8 cellular contexts compared by ENCODE assay signal in the genomic region with DNA sequence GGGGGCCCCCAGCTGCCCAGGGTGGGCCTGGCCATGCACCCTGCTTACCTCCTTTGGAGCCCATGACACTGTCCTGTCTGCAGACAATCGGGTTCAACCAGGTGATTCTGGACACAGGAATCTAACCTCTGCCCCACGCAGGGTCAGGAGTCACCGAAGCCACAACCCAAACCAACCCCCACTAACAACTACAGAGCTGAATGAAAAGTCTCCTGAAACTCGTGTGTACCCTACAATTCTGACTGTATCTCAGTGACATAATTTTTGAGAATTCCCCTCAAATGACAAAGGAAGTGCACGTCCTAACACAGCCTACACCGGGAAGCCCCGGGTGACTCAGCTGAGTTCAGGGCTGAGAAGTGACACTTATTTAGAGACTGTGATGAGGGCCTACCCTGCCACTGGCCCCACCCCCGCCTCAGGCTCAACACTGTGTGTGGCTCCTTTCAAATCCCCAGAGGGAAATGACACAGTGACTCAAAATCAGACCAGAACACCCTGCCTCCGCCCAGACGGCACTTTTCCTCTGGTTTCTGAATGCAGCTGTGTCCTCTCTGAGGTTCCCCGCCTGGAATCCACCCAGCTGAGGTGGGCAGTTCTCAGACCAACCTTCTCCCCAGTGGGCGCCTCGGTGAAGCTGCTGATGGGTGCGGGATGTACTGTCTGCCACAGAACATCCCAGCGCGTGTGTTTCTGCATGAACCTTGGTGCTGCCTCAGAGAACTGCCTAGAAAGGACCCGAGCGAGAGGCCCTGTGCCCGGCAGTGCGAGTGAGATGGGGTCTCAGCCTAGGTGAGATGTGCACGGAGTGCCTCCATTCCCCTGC. TPM values are rescaled to one million over a fixed set of nuclear protein-coding genes. Genes with fewer than 3 reads are reported as not detected.
DNase-seq lines count a peak whose midpoint lies in the region; ATAC-seq, FAIRE-seq and TF ChIP-seq lines count a peak whose summit lies in the region.

No MANE protein-coding gene starts in this region.

- 64 to 72% methylated on average over 21 of the region's 21 CpGs for WGBS in heart right ventricle, 2 donors

- no peaks in the 10 kb centered on the region for H3K27me3 ChIP-seq in heart right ventricle

- no peak overlapping the region for H3K4me3 ChIP-seq in heart right ventricle

- no peak for FAIRE-seq in H54 (lab: Jason Lieb, UNC)

- DNase-seq in GM04504 (ENCODE audit: low read depth) (peak; percentile 30), H54 (ENCODE audit: insufficient read length, low spot score) (peak; percentile 56), NCI-H460 (ENCODE audit: extremely low read depth, low read depth) (peak; percentile 14), heart right ventricle (peak; percentile 54 to 62), NCI-H1048 (lab: John Stamatoyannopoulos, UW) (no peak), NCI-H187 treated with DMSO at 0.1 percent for 48 hours (lab: John Stamatoyannopoulos, UW) (no peak)
- peak; percentile 95 to 96 for DNase-seq in activated T-cell treated with anti-CD3 and anti-CD28 coated beads, Interleukin-2, amount 50 U/mL, for 48 hours
- peak; percentile 87 for DNase-seq in stimulated activated CD8-positive, alpha-beta memory T cell treated with anti-CD3 and anti-CD28 coated beads, Interleukin-12 subunit alpha, Interleukin-12 subunit beta, amount 100 ng/mL, for 24 hours (ENCODE audit: extremely low read depth)

- intact Hi-C loops in heart right ventricle (cut with DNase I), result no loop called here

- no peak for TF ChIP-seq CTCF in heart right ventricle (IDR thresholded peaks at IDR 0.05)

- H3K27ac ChIP-seq in heart right ventricle, result peak overlapping the region in 9 of 10 donors; percentile 8 to 80 (median 33)

- H3K4me1 ChIP-seq in heart right ventricle, result peaks cover 2 to 36% (median 25%) of the 10 kb centered on the region in 9 donors

- H3K9me3 ChIP-seq in heart right ventricle, result no peaks in the 10 kb centered on the region

- H3K36me3 ChIP-seq in heart right ventricle, result peaks cover 0 to 71% (median 28%) of the 10 kb centered on the region in 9 donors

- TF ChIP-seq POLR2A in H54 (IDR thresholded peaks at IDR 0.05; ENCODE audit: low read depth, low read length), result no peak

- peak; percentile 65 to 86 (median 76) for ATAC-seq in heart right ventricle

RNA-seq across cellular contexts. Expression of a gene that starts 9.9 kb away (rescaled TPM):
- 27.2 and 36.5 TPM in 2 replicates for total RNA-seq in NCI-H460 (2014; rRNA removed; shearing (Covaris generic))
- 69.6 and 90.6 TPM in 2 replicates for polyA plus RNA-seq in NCI-H460 (2014; cell fraction: nucleus; rRNA removed)
- total RNA-seq in heart right ventricle, result 10 to 100 TPM; 12.6 to 33.7 (median 14.5) TPM
- polyA plus RNA-seq in heart right ventricle, result 10 to 100 TPM; 25.8 to 33.6 TPM

RNA-seq across cellular contexts. Expression of a gene that starts 46.7 kb away (rescaled TPM):
- total RNA-seq in NCI-H460 (2014; rRNA removed; shearing (Covaris generic)), result 7.5 and 8.2 TPM in 2 replicates
- 44.3 and 61.6 TPM in 2 replicates for polyA plus RNA-seq in NCI-H460 (2014; cell fraction: nucleus; rRNA removed)
- 10 to 100 TPM; 10.4 to 36.9 (median 16.4) TPM for total RNA-seq in heart right ventricle
- 10 to 100 TPM; 12.3 to 47.7 TPM for polyA plus RNA-seq in heart right ventricle

Comparison
In these comparisons a context has a peak if more than half of its experiments do, and no peak if none do; other contexts are left out.
1. DNase-seq: peak in GM04504 (single experiment), H54 (single experiment), NCI-H460 (single experiment), activated T-cell treated with anti-CD3 and anti-CD28 coated beads, Interleukin-2, amount 50 U/mL, for 48 hours (2 of 2), heart right ventricle (2 of 2) and stimulated activated CD8-positive, alpha-beta memory T cell treated with anti-CD3 and anti-CD28 coated beads, Interleukin-12 subunit alpha, Interleukin-12 subunit beta, amount 100 ng/mL, for 24 hours (single experiment); none in NCI-H1048 (single experiment) and NCI-H187 treated with DMSO at 0.1 percent for 48 hours (single experiment).